14 cellular contexts compared by ENCODE assay signal in genomic region chr3:106215047-106215446, GRCh38.
DNase-seq lines count a peak whose midpoint lies in the region; ATAC-seq and TF ChIP-seq lines count a peak whose summit lies in the region.
"Had no signal": no experiment of that assay in that cellular context is flagged by ENCODE, and none has a peak within 500 bp of the region (broad histone marks: within the 10 kb centered on the region; RNA-seq: fewer than 3 reads in every experiment).

No MANE protein-coding gene starts in this region.

- ATAC-seq in DND-41 (ENCODE audit: insufficient read depth, low read depth), result peak; percentile 84
- ATAC-seq in heart right ventricle, result no peak
- no peak for ATAC-seq in left colon

- no peaks in the 10 kb centered on the region for H3K9me3 ChIP-seq in DND-41 (ENCODE audit: insufficient read depth, low read length, severe bottlenecking)
- peaks cover 0 to 17% (median 5%) of the 10 kb centered on the region in 11 donors for H3K9me3 ChIP-seq in heart right ventricle
- H3K9me3 ChIP-seq: Peyer's patch had no signal

- H3K4me3 ChIP-seq in DND-41 (ENCODE audit: low read depth in 1 of 2, low read length in 2 of 2) (no peak overlapping the region), skeletal muscle cell (ENCODE audit: low read depth, low read length) (no peak overlapping the region), heart right ventricle (no peak overlapping the region)
- H3K4me3 ChIP-seq: lung, Peyer's patch had no signal

- no peak for TF ChIP-seq CTCF in DND-41 (IDR thresholded peaks at IDR 0.05; ENCODE audit: borderline replicate concordance, extremely low read depth, low read length, poor library complexity, severe bottlenecking)
- no peak for TF ChIP-seq CTCF in heart right ventricle (IDR thresholded peaks at IDR 0.05)

- H3K79me2 ChIP-seq in DND-41 (ENCODE audit: insufficient read depth, low read length), result no peaks in the 10 kb centered on the region

- no peaks in the 10 kb centered on the region for H3K27me3 ChIP-seq in DND-41 (ENCODE audit: insufficient read depth, low read length, poor library complexity)
- no peaks in the 10 kb centered on the region for H3K27me3 ChIP-seq in heart right ventricle
- H3K27me3 ChIP-seq: Peyer's patch had no signal

- H4K20me1 ChIP-seq in DND-41 (ENCODE audit: insufficient read depth, low read length), result no peaks in the 10 kb centered on the region

- H3K4me1 ChIP-seq in DND-41 (ENCODE audit: insufficient read depth, low read length) (no peaks in the 10 kb centered on the region), heart right ventricle (no peaks in the 10 kb centered on the region)
- H3K4me1 ChIP-seq: Peyer's patch had no signal

- WGBS in heart right ventricle, 2 donors, result 85 to 91% methylated on average over 1 of the region's 1 CpG

- no peaks in the 10 kb centered on the region for H3K36me3 ChIP-seq in DND-41 (ENCODE audit: insufficient read depth, low read length)
- H3K36me3 ChIP-seq in heart right ventricle, result no peaks in the 10 kb centered on the region
- H3K36me3 ChIP-seq: Peyer's patch had no signal

- H2AFZ ChIP-seq in DND-41 (ENCODE audit: low read depth, low read length), result no peak overlapping the region

- peak; percentile 9 for DNase-seq in DND-41
- DNase-seq in OCI-M1 (lab: John Stamatoyannopoulos, UW), result peak; percentile 44
- DNase-seq in activated naive CD8-positive, alpha-beta T cell treated with anti-CD3 and anti-CD28 coated beads, Interleukin-2, amount 50 U/mL, for 16 hours (ENCODE audit: low read depth, low spot score), result peak; percentile 2
- DNase-seq in skeletal muscle cell (ENCODE audit: low read depth), result peak; percentile 52
- no peak for DNase-seq in SW 1271 (lab: John Stamatoyannopoulos, UW)
- DNase-seq in central memory CD4-positive, alpha-beta T cell, result no peak
- no peak for DNase-seq in heart right ventricle
- no peak for DNase-seq in left colon
- DNase-seq: hippocampal formation, MV-4-11, NCI-H2227 treated with DMSO at 0.1 percent for 48 hours, Peyer's patch, T1000 had no signal

- H3K9ac ChIP-seq in DND-41 (ENCODE audit: low read depth, low read length), result no peak overlapping the region

- intact Hi-C loops in heart right ventricle (cut with DNase I) (no loop called here), left colon (cut with DNase I, micrococcal nuclease) (no loop called here)

- no peak overlapping the region for H3K4me2 ChIP-seq in DND-41 (ENCODE audit: insufficient read depth, low read length)

- H3K27ac ChIP-seq in DND-41 (ENCODE audit: low read length) (no peak overlapping the region), heart right ventricle (no peak overlapping the region)
- H3K27ac ChIP-seq: Peyer's patch had no signal

Comparison
In these comparisons a context has a peak if more than half of its experiments do, and no peak if none do; other contexts are left out.
1. DNase-seq: peak in DND-41 (single experiment), OCI-M1 (single experiment), activated naive CD8-positive, alpha-beta T cell treated with anti-CD3 and anti-CD28 coated beads, Interleukin-2, amount 50 U/mL, for 16 hours (single experiment) and skeletal muscle cell (single experiment); none in SW 1271 (0 of 2), central memory CD4-positive, alpha-beta T cell (single experiment), heart right ventricle (0 of 2) and left colon (0 of 2).